ENCODE assay signal across 9 cellular contexts in the genomic region with DNA sequence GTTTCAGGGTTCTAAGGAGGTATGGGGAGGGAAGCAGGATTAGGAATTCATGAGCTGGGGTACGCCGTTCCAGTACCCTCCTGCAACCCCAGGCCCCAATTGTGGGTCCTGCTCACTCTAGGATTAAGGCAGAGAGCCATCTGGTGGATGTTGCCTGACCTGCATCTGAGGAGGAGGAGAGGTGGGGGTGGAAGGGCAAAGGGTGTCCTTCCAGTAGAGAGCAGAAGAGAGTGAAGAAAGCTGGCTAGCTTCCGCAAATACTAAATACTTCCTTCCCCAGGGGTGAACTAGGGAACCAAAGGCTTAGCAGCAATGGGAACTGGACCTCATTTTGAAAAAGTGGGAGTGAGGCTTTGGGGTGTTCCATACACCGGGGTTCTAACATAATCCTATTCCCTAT. TPM values are rescaled to one million over a fixed set of nuclear protein-coding genes. Genes with fewer than 3 reads are reported as not detected.
DNase-seq lines count a peak whose midpoint lies in the region; ATAC-seq and TF ChIP-seq lines count a peak whose summit lies in the region.
"Had no signal": no experiment of that assay in that cellular context is flagged by ENCODE, and none has a peak within 500 bp of the region (broad histone marks: within the 10 kb centered on the region; RNA-seq: fewer than 3 reads in every experiment).

No MANE protein-coding gene starts in this region.

- H2BK15ac ChIP-seq in H9 (ENCODE audit: low read depth, low read length) = no peak overlapping the region

- H3K9me3 Mint-ChIP-seq in H9 = no peaks in the 10 kb centered on the region; a peak in 1 of 5 replicates
- H3K9me3 Mint-ChIP-seq: IgD-negative memory B cell had no signal

- H3K36me3 ChIP-seq in effector memory CD4-positive, alpha-beta T cell (ENCODE audit: control insufficient read depth, insufficient read depth, low read length) = peaks cover 9% of the 10 kb centered on the region
- H3K36me3 ChIP-seq in mesodermal cell (ENCODE audit: control insufficient read depth, insufficient read depth, low read length) = peaks cover 52% of the 10 kb centered on the region

- H3K9ac ChIP-seq in H9 (ENCODE audit: extremely low read depth, insufficient read length, low read length) = no peak overlapping the region

- H3K4me1 ChIP-seq in H9 (ENCODE audit: insufficient read depth, low read length) (no peaks in the 10 kb centered on the region), mesodermal cell (ENCODE audit: control insufficient read depth, insufficient read depth, low read length, poor library complexity, severe bottlenecking) (peaks cover 11% of the 10 kb centered on the region)
- no peaks in the 10 kb centered on the region for H3K4me1 ChIP-seq in effector memory CD4-positive, alpha-beta T cell (ENCODE audit: control insufficient read depth, insufficient read depth, low read length, poor library complexity, severe bottlenecking)

- H2AK5ac ChIP-seq in H9 (ENCODE audit: insufficient read length, low read length) = no peak overlapping the region

- no peak overlapping the region for H3K4me2 ChIP-seq in H9 (ENCODE audit: insufficient read depth, insufficient read length, low read length)

- no peak for ATAC-seq in HG03159 (IDR thresholded peaks at IDR 0.05; ENCODE audit: unreplicated experiment)

- no peak overlapping the region for H3K4ac ChIP-seq in H9 (ENCODE audit: low read depth, low read length)

- no peaks in the 10 kb centered on the region for H3K23me2 ChIP-seq in H9 (ENCODE audit: insufficient read length, low read depth, low read length, poor library complexity, severe bottlenecking)

- H3K4me3 ChIP-seq in effector memory CD4-positive, alpha-beta T cell (ENCODE audit: insufficient read depth, low read depth, low read length, poor library complexity, severe bottlenecking) = no peak overlapping the region
- H3K4me3 ChIP-seq in mesodermal cell (ENCODE audit: extremely low read depth, insufficient read depth, low read length, poor library complexity, severe bottlenecking) = no peak overlapping the region

- no peaks in the 10 kb centered on the region for H3K27me3 ChIP-seq in H9 (ENCODE audit: insufficient read depth, low read length)
- H3K27me3 ChIP-seq in effector memory CD4-positive, alpha-beta T cell (replicated peaks; ENCODE audit: control insufficient read depth, insufficient read depth, low read length, poor library complexity, severe bottlenecking) = no peaks in the 10 kb centered on the region

- peak; percentile 85 for DNase-seq in H9
- peak; percentile 9 for DNase-seq in NCI-H748 treated with DMSO at 0.1 percent for 48 hours (lab: John Stamatoyannopoulos, UW)
- peak; percentile 42 to 47 for DNase-seq in activated CD8-positive, alpha-beta memory T cell treated with anti-CD3 and anti-CD28 coated beads for 1 hour (ENCODE audit: extremely low read depth in 1 of 2, low read depth in 1 of 2)
- DNase-seq in effector memory CD4-positive, alpha-beta T cell = peak; percentile 27 to 53 (median 48)
- DNase-seq in stimulated activated CD8-positive, alpha-beta memory T cell treated with anti-CD3 and anti-CD28 coated beads, Interleukin-7, amount 100 ng/mL, for 4 hours (ENCODE audit: low read depth in 2 of 2) = peak; percentile 36 to 43

- no peak overlapping the region for H2BK20ac ChIP-seq in H9 (ENCODE audit: low read depth, low read length, poor library complexity, severe bottlenecking)

- H3K27ac Mint-ChIP-seq in H9 = peak overlapping the region; percentile 31 to 94 (median 36); a peak in 5 of 7 replicates

- H3K36me3 Mint-ChIP-seq in H9 (ENCODE audit: insufficient read depth in 1 of 3, low read depth in 3 of 3) = peaks cover 4 to 29% (median 15%) of the 10 kb centered on the region in 3 experiments

- H2BK120ac ChIP-seq in H9 (ENCODE audit: low read depth, low read length, poor library complexity, severe bottlenecking) = no peak overlapping the region

- H3K27me3 Mint-ChIP-seq in H9 (ENCODE audit: low read depth) = no peaks in the 10 kb centered on the region
- H3K27me3 Mint-ChIP-seq: IgD-negative memory B cell had no signal

- H3K27ac ChIP-seq in C4-2B (no peak overlapping the region), H9 (ENCODE audit: insufficient read length, low read depth, low read length) (no peak overlapping the region), mesodermal cell (ENCODE audit: low read depth, low read length, severe bottlenecking) (peak overlapping the region; percentile 11)
- no peak overlapping the region for H3K27ac ChIP-seq in effector memory CD4-positive, alpha-beta T cell (ENCODE audit: insufficient read depth, low read length, poor library complexity, severe bottlenecking)

- H3K14ac ChIP-seq in H9 (ENCODE audit: insufficient read depth, low read length) = no peak overlapping the region

- H4K8ac ChIP-seq in H9 (replicated peaks; ENCODE audit: insufficient read length, low read depth, low read length) = no peak overlapping the region

- no peak overlapping the region for H3K56ac ChIP-seq in H9 (ENCODE audit: insufficient read length, low read depth, low read length)

- H3K79me2 ChIP-seq in H9 (ENCODE audit: insufficient read depth, low read length) = no peaks in the 10 kb centered on the region

- no peak overlapping the region for H3K18ac ChIP-seq in H9 (ENCODE audit: insufficient read length, low read depth, low read length)

- WGBS in H9 (ENCODE audit: extremely low coverage, insufficient read length, low lambda C conversion rate) = no CpG with 5 or more reads among the region's 4 CpGs
- WGBS in mesodermal cell (ENCODE audit: insufficient coverage in 2 of 2), 2 experiments = 67% methylated on average over 1 of the region's 4 CpGs; no CpG with 5 or more reads in 1 of the 2 experiments

- H3K4me3 Mint-ChIP-seq in H9 = peak overlapping the region in 1 of 2 experiments; percentile 17; a peak in 1 of 5 replicates
- H3K4me3 Mint-ChIP-seq: IgD-negative memory B cell had no signal

- no peaks in the 10 kb centered on the region for H3K79me1 ChIP-seq in H9 (ENCODE audit: insufficient read depth, low read depth, low read length, poor library complexity, severe bottlenecking)

- TF ChIP-seq CTCF in C4-2B (conservative IDR thresholded peaks at IDR 0.05) = peak; percentile 90
- peak; percentile 94 for TF ChIP-seq CTCF in H9 (conservative IDR thresholded peaks at IDR 0.05)

- no peak overlapping the region for H4K5ac ChIP-seq in H9 (ENCODE audit: insufficient read length, low read depth, low read length)

- H3K23ac ChIP-seq in H9 (ENCODE audit: insufficient read length, low read depth, low read length) = no peak overlapping the region

- no peak overlapping the region for H2BK5ac ChIP-seq in H9 (ENCODE audit: insufficient read length, low read length)

- H2AFZ ChIP-seq in H9 (ENCODE audit: low read length) = no peak overlapping the region

- no peak overlapping the region for H4K91ac ChIP-seq in H9 (ENCODE audit: insufficient read length, low read depth, low read length)

- no peak overlapping the region for H3T11ph ChIP-seq in H9 (ENCODE audit: low read length)

- H3K9me3 ChIP-seq in H9 (ENCODE audit: control insufficient read depth, low read depth, low read length) (no peaks in the 10 kb centered on the region), mesodermal cell (ENCODE audit: control insufficient read depth, low read length) (no peaks in the 10 kb centered on the region)
- no peaks in the 10 kb centered on the region for H3K9me3 ChIP-seq in effector memory CD4-positive, alpha-beta T cell (ENCODE audit: control insufficient read depth, low read length)

- peaks cover 16 to 18% of the 10 kb centered on the region in 2 experiments for H3K4me1 Mint-ChIP-seq in H9

- H4K20me1 ChIP-seq in H9 (ENCODE audit: control insufficient read depth, insufficient read depth, insufficient read length) = no peaks in the 10 kb centered on the region

- no peak overlapping the region for H2BK12ac ChIP-seq in H9 (ENCODE audit: insufficient read length, low read depth, low read length)

RNA-seq across cellular contexts. Expression of gene LRRC51, which starts 10.6 kb away (rescaled TPM):
- 3.1 and 6.4 TPM in 2 replicates for total RNA-seq in H9 (2021)
- polyA plus RNA-seq in mesodermal cell (2013, experiment 1 of 2) = 5.4 TPM
- polyA plus RNA-seq in mesodermal cell (2013, experiment 2 of 2) = 4.9 TPM

RNA-seq across cellular contexts. Expression of gene NUMA1, which starts 10.9 kb away (rescaled TPM):
- total RNA-seq in H9 (2021) = 127 and 136 TPM in 2 replicates
- 146 TPM for polyA plus RNA-seq in mesodermal cell (2013, experiment 1 of 2)
- 135 TPM for polyA plus RNA-seq in mesodermal cell (2013, experiment 2 of 2)

RNA-seq across cellular contexts. Expression of gene LAMTOR1, which starts 11.8 kb away (rescaled TPM):
- 96.2 and 96.3 TPM in 2 replicates for total RNA-seq in H9 (2021)
- 142 TPM for polyA plus RNA-seq in mesodermal cell (2013, experiment 1 of 2)
- polyA plus RNA-seq in mesodermal cell (2013, experiment 2 of 2) = 112 TPM

RNA-seq across cellular contexts. Expression of gene TOMT, which starts 14.4 kb away (rescaled TPM):
- not detected in 2 replicates for total RNA-seq in H9 (2021)
- not detected for polyA plus RNA-seq in mesodermal cell (2013, experiment 1 of 2)
- polyA plus RNA-seq in mesodermal cell (2013, experiment 2 of 2) = not detected
- polyA plus RNA-seq: IgD-negative memory B cell had no signal

RNA-seq across cellular contexts. Expression of gene ANAPC15, which starts 21.2 kb away (rescaled TPM):
- total RNA-seq in H9 (2021) = 72.6 and 79.3 TPM in 2 replicates
- 38.9 TPM for polyA plus RNA-seq in mesodermal cell (2013, experiment 1 of 2)
- polyA plus RNA-seq in mesodermal cell (2013, experiment 2 of 2) = 48.8 TPM

Comparison
In these comparisons a context has a peak if more than half of its experiments do, and no peak if none do; other contexts are left out.
1. DNase-seq: peak in every context shown above with its lines; median percentile 85 in H9; 48 in effector memory CD4-positive, alpha-beta T cell; 44 in activated CD8-positive, alpha-beta memory T cell treated with anti-CD3 and anti-CD28 coated beads for 1 hour; 40 in stimulated activated CD8-positive, alpha-beta memory T cell treated with anti-CD3 and anti-CD28 coated beads, Interleukin-7, amount 100 ng/mL, for 4 hours; 9 in NCI-H748 treated with DMSO at 0.1 percent for 48 hours.